21 cellular contexts compared by ENCODE assay signal in the genomic region with DNA sequence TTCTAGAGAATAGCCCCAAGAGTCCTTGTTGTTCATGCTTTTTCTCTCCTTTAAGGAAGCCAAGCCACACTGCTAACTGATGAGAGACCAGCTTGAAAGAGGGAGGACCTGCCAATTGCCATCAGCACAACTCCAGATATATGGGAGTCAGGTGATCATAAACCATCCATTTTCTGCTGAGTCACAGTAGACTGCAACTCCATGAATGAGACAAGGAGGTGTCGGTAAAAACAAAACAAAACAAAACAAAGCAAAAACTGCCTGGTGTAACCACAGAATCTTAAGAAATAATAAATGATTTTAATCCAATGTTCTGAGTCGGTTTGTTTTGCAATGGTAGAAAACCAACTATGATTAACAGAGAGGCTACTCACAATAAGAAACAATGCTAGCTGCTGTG.
DNase-seq lines count a peak whose midpoint lies in the region; ATAC-seq and TF ChIP-seq lines count a peak whose summit lies in the region.
"Had no signal": no experiment of that assay in that cellular context is flagged by ENCODE, and none has a peak within 500 bp of the region (broad histone marks: within the 10 kb centered on the region; RNA-seq: fewer than 3 reads in every experiment).

No MANE protein-coding gene starts in this region.

- peak overlapping the region; percentile 33 for H3K27ac Mint-ChIP-seq in nephron progenitor cell
- no peak overlapping the region for H3K27ac Mint-ChIP-seq in activated CD4-positive, alpha-beta T cell treated with anti-CD3 and anti-CD28 coated beads, Interleukin-2, amount 10 ng/mL, durations not matched to agents 7 days and 5 days
- H3K27ac Mint-ChIP-seq: activated naive CD8-positive, alpha-beta T cell treated with anti-CD3 and anti-CD28 coated beads for 36 hours; WTC11 had no signal

- H3K4me2 ChIP-seq in HCT116 (ENCODE audit: low read length) (no peak overlapping the region), PC-3 (ENCODE audit: low read length) (no peak overlapping the region)

- H3K9ac ChIP-seq in HCT116 (ENCODE audit: low read length), result no peak overlapping the region
- H3K9ac ChIP-seq in PC-3 (ENCODE audit: low read length), result no peak overlapping the region

- H3K9me2 ChIP-seq in HCT116 (ENCODE audit: insufficient read depth) (no peaks in the 10 kb centered on the region), PC-3 (replicated peaks; ENCODE audit: low read length) (no peaks in the 10 kb centered on the region)

- TF ChIP-seq POLR2A in HCT116 (IDR thresholded peaks at IDR 0.05; ENCODE audit: borderline replicate concordance, extremely low read depth, insufficient read depth, insufficient read length), result no peak

- H3F3A ChIP-seq in PC-3 (ENCODE audit: low read length, unreplicated experiment), result no peaks in the 10 kb centered on the region

- H3K9me3 ChIP-seq in HCT116 (ENCODE audit: control insufficient read depth in 1 of 2, insufficient read depth in 1 of 2, low read depth in 1 of 2, low read length in 2 of 2) (no peaks in the 10 kb centered on the region), PC-3 (ENCODE audit: low read length) (no peaks in the 10 kb centered on the region), mucosa of descending colon (no peaks in the 10 kb centered on the region), tibial artery (no peaks in the 10 kb centered on the region)
- H3K9me3 ChIP-seq: lower lobe of right lung, MG63, tibial nerve had no signal

- H3K27ac ChIP-seq in HCT116 (ENCODE audit: low read depth, low read length) (no peak overlapping the region), PC-3 (ENCODE audit: low read length) (no peak overlapping the region), tibial artery (no peak overlapping the region)
- H3K27ac ChIP-seq: HL-60, lower lobe of right lung, tibial nerve had no signal

- H3K4me3 ChIP-seq in HCT116 (replicated peaks in 1 of 2; ENCODE audit: low read depth in 1 of 2, low read length in 2 of 2) (no peak overlapping the region), PC-3 (ENCODE audit: low read length) (no peak overlapping the region), choroid plexus epithelial cell (ENCODE audit: low read depth, low read length) (no peak overlapping the region), mucosa of descending colon (no peak overlapping the region), tibial artery (no peak overlapping the region)
- H3K4me3 ChIP-seq: lower lobe of right lung, MG63, tibial nerve had no signal

- no peak overlapping the region for H3K4me3 Mint-ChIP-seq in nephron progenitor cell
- no peak overlapping the region for H3K4me3 Mint-ChIP-seq in activated CD4-positive, alpha-beta T cell treated with anti-CD3 and anti-CD28 coated beads, Interleukin-2, amount 10 ng/mL, durations not matched to agents 7 days and 5 days
- H3K4me3 Mint-ChIP-seq: activated naive CD8-positive, alpha-beta T cell treated with anti-CD3 and anti-CD28 coated beads for 36 hours; WTC11 had no signal

- CTCF ChIA-PET in HCT116 (lab: Charles Lee) (no interaction called here), PC-3 (lab: Charles Lee) (no interaction called here)
- CTCF ChIA-PET in activated CD4-positive, alpha-beta T cell treated with anti-CD3 and anti-CD28 coated beads, Interleukin-2, amount 10 ng/mL, durations not matched to agents 7 days and 5 days (lab: Charles Lee), result no interaction called here

- H3K27me3 Mint-ChIP-seq in nephron progenitor cell (ENCODE audit: low read depth, poor library complexity), result no peaks in the 10 kb centered on the region
- H3K27me3 Mint-ChIP-seq in activated CD4-positive, alpha-beta T cell treated with anti-CD3 and anti-CD28 coated beads, Interleukin-2, amount 10 ng/mL, durations not matched to agents 7 days and 5 days, result no peaks in the 10 kb centered on the region
- H3K27me3 Mint-ChIP-seq: activated naive CD8-positive, alpha-beta T cell treated with anti-CD3 and anti-CD28 coated beads for 36 hours had no signal

- TF ChIP-seq RAD21 in HCT116 (IDR thresholded peaks at IDR 0.05; ENCODE audit: low read depth), result no peak

- DNase-seq in HCT116 (ENCODE audit: low read depth, low spot score), result no peak
- DNase-seq in PC-3, result no peak
- peak; percentile 3 for DNase-seq in choroid plexus epithelial cell (ENCODE audit: low read depth)
- no peak for DNase-seq in nephron progenitor cell
- DNase-seq in activated CD4-positive, alpha-beta T cell treated with anti-CD3 and anti-CD28 coated beads, Interleukin-2, amount 10 ng/mL, durations not matched to agents 7 days and 5 days, result no peak
- no peak for DNase-seq in mucosa of descending colon
- DNase-seq in tibial artery, result no peak
- DNase-seq: activated naive CD8-positive, alpha-beta T cell treated with anti-CD3 and anti-CD28 coated beads for 36 hours; cerebellar nuclear complex; erythroblast; kidney; lower lobe of right lung; MG63; NCI-H187 treated with DMSO at 0.1 percent for 48 hours; stimulated activated CD4-positive, alpha-beta T cell treated with anti-CD3 and anti-CD28 coated beads, Interleukin-15, amount 100 ng/mL, for 24 hours; stimulated activated naive CD8-positive, alpha-beta T cell treated with anti-CD3 and anti-CD28 coated beads, Interleukin-15, Interleukin-2, amounts not matched to agents 100 U/mL and 50 U/mL, for 24 hours; T-helper 9 cell had no signal

- TF ChIP-seq CTCF in HCT116 (IDR thresholded peaks at IDR 0.05 in 2 of 3, conservative IDR thresholded peaks at IDR 0.05 in 1 of 3; ENCODE audit: borderline replicate concordance in 1 of 3, insufficient read depth in 1 of 3, low read depth in 2 of 3, low read length in 2 of 3), result no peak
- TF ChIP-seq CTCF in PC-3 (conservative IDR thresholded peaks at IDR 0.05; ENCODE audit: low read depth, low read length), result no peak
- no peak for TF ChIP-seq CTCF in choroid plexus epithelial cell (conservative IDR thresholded peaks at IDR 0.05; ENCODE audit: low read depth, low read length)
- no peak for TF ChIP-seq CTCF in nephron progenitor cell (IDR thresholded peaks at IDR 0.05)
- no peak for TF ChIP-seq CTCF in mucosa of descending colon (IDR thresholded peaks at IDR 0.05)
- TF ChIP-seq CTCF in tibial artery (IDR thresholded peaks at IDR 0.05), result no peak

- no peak for ATAC-seq in HCT116
- no peak for ATAC-seq in PC-3
- no peak for ATAC-seq in HG03135 (IDR thresholded peaks at IDR 0.05; ENCODE audit: unreplicated experiment)
- ATAC-seq in mucosa of descending colon, result no peak
- ATAC-seq: lower lobe of right lung; stimulated activated naive CD8-positive, alpha-beta T cell treated with anti-CD3 and anti-CD28 coated beads, Interleukin-15, Interleukin-2, amounts not matched to agents 100 U/mL and 50 U/mL, for 24 hours; WTC11 had no signal

- H3K36me3 ChIP-seq in HCT116 (ENCODE audit: control insufficient read depth in 1 of 2, insufficient read depth in 2 of 2, low read length in 2 of 2) (no peaks in the 10 kb centered on the region), PC-3 (ENCODE audit: low read depth, low read length) (no peaks in the 10 kb centered on the region), mucosa of descending colon (ENCODE audit: low read depth) (no peaks in the 10 kb centered on the region), tibial artery (no peaks in the 10 kb centered on the region)
- H3K36me3 ChIP-seq: lower lobe of right lung, MG63, tibial nerve had no signal

- peak overlapping the region; percentile 62 for H2AFZ ChIP-seq in HCT116 (ENCODE audit: low read depth, low read length, poor library complexity, severe bottlenecking)
- peak overlapping the region; percentile 67 for H2AFZ ChIP-seq in PC-3 (ENCODE audit: low read length)

- RAD21 ChIA-PET in HCT116 (lab: Charles Lee; ENCODE audit: low non-redundant PET in 1 of 2, low total read pairs in 2 of 2, uncharacterized antibody in 2 of 2, unreplicated experiment in 2 of 2), result no interaction called here

- BruUV-seq in HCT116 (replicated peaks; lab: Mats Ljungman, UMichigan), result no TSS peak
- no TSS peak for BruUV-seq in PC-3 (replicated peaks; lab: Mats Ljungman, UMichigan)

- no peaks in the 10 kb centered on the region for H3K36me3 Mint-ChIP-seq in nephron progenitor cell (ENCODE audit: low read depth)
- no peaks in the 10 kb centered on the region for H3K36me3 Mint-ChIP-seq in activated CD4-positive, alpha-beta T cell treated with anti-CD3 and anti-CD28 coated beads, Interleukin-2, amount 10 ng/mL, durations not matched to agents 7 days and 5 days (ENCODE audit: low read depth)
- H3K36me3 Mint-ChIP-seq: activated naive CD8-positive, alpha-beta T cell treated with anti-CD3 and anti-CD28 coated beads for 36 hours; WTC11 had no signal

- peaks cover 3% of the 10 kb centered on the region for H3K9me3 Mint-ChIP-seq in nephron progenitor cell
- peaks cover 6% of the 10 kb centered on the region for H3K9me3 Mint-ChIP-seq in activated CD4-positive, alpha-beta T cell treated with anti-CD3 and anti-CD28 coated beads, Interleukin-2, amount 10 ng/mL, durations not matched to agents 7 days and 5 days

- H4K20me1 ChIP-seq in HCT116 (ENCODE audit: insufficient read depth), result no peaks in the 10 kb centered on the region
- H4K20me1 ChIP-seq in PC-3 (ENCODE audit: low read length), result no peaks in the 10 kb centered on the region

- POLR2A ChIA-PET in HCT116 (lab: Charles Lee), result no interaction called here
- POLR2A ChIA-PET in PC-3 (lab: Charles Lee; ENCODE audit: unreplicated experiment), result no interaction called here
- POLR2A ChIA-PET in activated CD4-positive, alpha-beta T cell treated with anti-CD3 and anti-CD28 coated beads, Interleukin-2, amount 10 ng/mL, durations not matched to agents 7 days and 5 days (lab: Charles Lee), result no interaction called here

- H3K79me2 ChIP-seq in HCT116 (ENCODE audit: insufficient read depth, low read length) (no peaks in the 10 kb centered on the region), PC-3 (ENCODE audit: low read length) (no peaks in the 10 kb centered on the region)

- intact Hi-C loops in HCT116 (cut with micrococcal nuclease), result no loop called here
- intact Hi-C loops in PC-3 (cut with micrococcal nuclease), result no loop called here
- intact Hi-C loops in mucosa of descending colon (cut with DNase I, micrococcal nuclease), result no loop called here
- intact Hi-C loops in tibial artery (cut with DNase I; ENCODE audit: low total_unique reads), result no loop called here

- no peaks in the 10 kb centered on the region for H3K4me1 Mint-ChIP-seq in nephron progenitor cell
- H3K4me1 Mint-ChIP-seq in activated CD4-positive, alpha-beta T cell treated with anti-CD3 and anti-CD28 coated beads, Interleukin-2, amount 10 ng/mL, durations not matched to agents 7 days and 5 days, result no peaks in the 10 kb centered on the region
- H3K4me1 Mint-ChIP-seq: activated naive CD8-positive, alpha-beta T cell treated with anti-CD3 and anti-CD28 coated beads for 36 hours; WTC11 had no signal

- H3K27me3 ChIP-seq in HCT116 (ENCODE audit: insufficient read depth, low read length) (no peaks in the 10 kb centered on the region), PC-3 (ENCODE audit: low read length) (no peaks in the 10 kb centered on the region), tibial artery (no peaks in the 10 kb centered on the region)
- H3K27me3 ChIP-seq: MG63, tibial nerve had no signal

- H3K4me1 ChIP-seq in HCT116 (ENCODE audit: control insufficient read depth in 1 of 2, insufficient read depth in 2 of 2, low read length in 2 of 2) (no peaks in the 10 kb centered on the region), PC-3 (ENCODE audit: insufficient read depth, low read length) (no peaks in the 10 kb centered on the region), mucosa of descending colon (ENCODE audit: low read depth) (no peaks in the 10 kb centered on the region), tibial artery (no peaks in the 10 kb centered on the region)
- H3K4me1 ChIP-seq: lower lobe of right lung, tibial nerve had no signal

TF ChIP-seq in HCT116, 20 proteins besides CTCF, POLR2A, EP300 and RAD21 (continues in another document):
- TF ChIP-seq CEBPB (IDR thresholded peaks at IDR 0.05; ENCODE audit: low read depth), result no peak
